In genomic region chr3:122560680-122561079, GRCh38 we compare ENCODE assay signal across 8 cellular contexts. TPM values are rescaled to one million over a fixed set of nuclear protein-coding genes. Genes with fewer than 3 reads are reported as not detected.
DNase-seq lines count a peak whose midpoint lies in the region; ATAC-seq and TF ChIP-seq lines count a peak whose summit lies in the region.

No MANE protein-coding gene starts in this region.

- no peaks in the 10 kb centered on the region for H3K9me3 ChIP-seq in vagina

- TF ChIP-seq CTCF in LNCaP clone FGC (IDR thresholded peaks at IDR 0.05; ENCODE audit: control insufficient read depth, extremely low read depth, insufficient read depth) (peak; percentile 84), vagina (IDR thresholded peaks at IDR 0.05) (peak in 1 of 3 experiments; percentile 48)

- peak; percentile 14 for ATAC-seq in activated naive CD8-positive, alpha-beta T cell treated with anti-CD3 and anti-CD28 coated beads, Interleukin-2, amount 50 U/mL, for 24 hours

- H3K9me3 Mint-ChIP-seq in activated naive CD8-positive, alpha-beta T cell treated with anti-CD3 and anti-CD28 coated beads, Interleukin-2, amount 50 U/mL, for 24 hours, result no peaks in the 10 kb centered on the region

- no peaks in the 10 kb centered on the region for H3K27me3 Mint-ChIP-seq in activated naive CD8-positive, alpha-beta T cell treated with anti-CD3 and anti-CD28 coated beads, Interleukin-2, amount 50 U/mL, for 24 hours

- peaks cover 0 to 18% of the 10 kb centered on the region in 2 donors for H3K36me3 ChIP-seq in vagina

- DNase-seq in 8988T (peak; percentile 46), GDM1 (lab: John Stamatoyannopoulos, UW) (peak; percentile 36), LNCaP clone FGC (ENCODE audit: low read depth) (peak; percentile 86), SK-MEL-5 (ENCODE audit: low read depth, low spot score) (peak; percentile 85), islet precursor cell (peak; percentile 59), vagina (ENCODE audit: extremely low spot score in 2 of 2) (no peak)
- peak; percentile 53 for DNase-seq in activated naive CD8-positive, alpha-beta T cell treated with anti-CD3 and anti-CD28 coated beads, Interleukin-2, amount 50 U/mL, for 24 hours
- DNase-seq in stimulated activated CD4-positive, alpha-beta T cell treated with anti-CD3 and anti-CD28 coated beads, Interleukin-4, amount 100 ng/mL, for 1 hour, result peak; percentile 27

- H3K4me1 Mint-ChIP-seq in activated naive CD8-positive, alpha-beta T cell treated with anti-CD3 and anti-CD28 coated beads, Interleukin-2, amount 50 U/mL, for 24 hours, result peaks cover 40% of the 10 kb centered on the region

- peaks cover 19% of the 10 kb centered on the region for H3K36me3 Mint-ChIP-seq in activated naive CD8-positive, alpha-beta T cell treated with anti-CD3 and anti-CD28 coated beads, Interleukin-2, amount 50 U/mL, for 24 hours (ENCODE audit: low read depth)

- in situ Hi-C loops in SK-MEL-5 (cut with HindIII; ENCODE audit: low pct_unique_long_range_greater_than_20kb, low sequenced_read_pairs), result no loop called here

- intact Hi-C loops in vagina (cut with DNase I), result no loop called here

- H3K27ac ChIP-seq in vagina, result no peak overlapping the region

- peaks cover 26% of the 10 kb centered on the region for H3K4me1 ChIP-seq in vagina

- no peak overlapping the region for H3K4me3 ChIP-seq in LNCaP clone FGC (ENCODE audit: low read depth, low read length)
- H3K4me3 ChIP-seq in vagina, result no peak overlapping the region

- TF ChIP-seq POLR2A in vagina (IDR thresholded peaks at IDR 0.05), result no peak

- H3K4me3 Mint-ChIP-seq in activated naive CD8-positive, alpha-beta T cell treated with anti-CD3 and anti-CD28 coated beads, Interleukin-2, amount 50 U/mL, for 24 hours, result no peak overlapping the region

- H3K27ac Mint-ChIP-seq in activated naive CD8-positive, alpha-beta T cell treated with anti-CD3 and anti-CD28 coated beads, Interleukin-2, amount 50 U/mL, for 24 hours, result peak overlapping the region; percentile 27

- H3K27me3 ChIP-seq in vagina, result no peaks in the 10 kb centered on the region

RNA-seq across cellular contexts. Expression of gene PARP9, which starts 3.4 kb away (rescaled TPM):
- 29.8 and 30.1 TPM in 2 replicates for total RNA-seq in SK-MEL-5 (2014; rRNA removed; shearing (Covaris generic))
- polyA plus RNA-seq in SK-MEL-5 (2015; cell fraction: cytosol; rRNA removed), result 30.3 and 41.3 TPM in 2 replicates
- polyA plus RNA-seq in SK-MEL-5 (2015; cell fraction: nucleus; rRNA removed), result 91.7 and 94.0 TPM in 2 replicates
- 19.4 TPM for total RNA-seq in vagina

RNA-seq across cellular contexts. Expression of gene DTX3L, which starts 3.5 kb away (rescaled TPM):
- 32.3 and 32.4 TPM in 2 replicates for total RNA-seq in SK-MEL-5 (2014; rRNA removed; shearing (Covaris generic))
- polyA plus RNA-seq in SK-MEL-5 (2015; cell fraction: cytosol; rRNA removed), result 31.3 and 42.4 TPM in 2 replicates
- polyA plus RNA-seq in SK-MEL-5 (2015; cell fraction: nucleus; rRNA removed), result 14.9 and 17.6 TPM in 2 replicates
- 17.7 TPM for total RNA-seq in vagina

RNA-seq across cellular contexts. Expression of gene PARP15, which starts 16.8 kb away (rescaled TPM):
- total RNA-seq in SK-MEL-5 (2014; rRNA removed; shearing (Covaris generic)), result 0.37 TPM in 1 of 2 replicates, not detected in the other
- not detected in 2 replicates for polyA plus RNA-seq in SK-MEL-5 (2015; cell fraction: cytosol; rRNA removed)
- polyA plus RNA-seq in SK-MEL-5 (2015; cell fraction: nucleus; rRNA removed), result 0.09 TPM in 1 of 2 replicates, not detected in the other
- total RNA-seq in vagina, result 5.9 TPM

RNA-seq across cellular contexts. Expression of gene KPNA1, which starts 45.9 kb away (rescaled TPM):
- total RNA-seq in SK-MEL-5 (2014; rRNA removed; shearing (Covaris generic)), result 26.0 and 34.8 TPM in 2 replicates
- 33.7 and 36.1 TPM in 2 replicates for polyA plus RNA-seq in SK-MEL-5 (2015; cell fraction: cytosol; rRNA removed)
- 89.7 and 100 TPM in 2 replicates for polyA plus RNA-seq in SK-MEL-5 (2015; cell fraction: nucleus; rRNA removed)
- 54.0 TPM for total RNA-seq in vagina

Comparison
In these comparisons a context has a peak if more than half of its experiments do, and no peak if none do; other contexts are left out.
1. DNase-seq: peak in 8988T (single experiment), GDM1 (single experiment), LNCaP clone FGC (single experiment), SK-MEL-5 (single experiment), activated naive CD8-positive, alpha-beta T cell treated with anti-CD3 and anti-CD28 coated beads, Interleukin-2, amount 50 U/mL, for 24 hours (single experiment), islet precursor cell (single experiment) and stimulated activated CD4-positive, alpha-beta T cell treated with anti-CD3 and anti-CD28 coated beads, Interleukin-4, amount 100 ng/mL, for 1 hour (single experiment); none in vagina (0 of 2).